ENCODE assay signal across 7 cellular contexts in genomic region chr12:38887770-38888169, GRCh38.
"Had no signal": no experiment of that assay in that cellular context is flagged by ENCODE, and none has a peak within 500 bp of the region (broad histone marks: within the 10 kb centered on the region; RNA-seq: fewer than 3 reads in every experiment).

No MANE protein-coding gene starts in this region.

- H2AFZ ChIP-seq: GM23338 had no signal

- ATAC-seq: GM23338, HCT116, HepG2 had no signal

- DNase-seq: H7, KBM-7 had no signal

- H3K4me2 ChIP-seq: GM23338 had no signal

- H3K4me1 ChIP-seq: HAP-1 had no signal

- H3K36me3 ChIP-seq: HAP-1 had no signal

- H3K4me3 ChIP-seq: GM23338, HAP-1 had no signal

- H3K9me3 ChIP-seq: HAP-1 had no signal

- H3K27ac ChIP-seq: HL-60 had no signal
